ENCODE assay signal across 8 cellular contexts in the genomic region with DNA sequence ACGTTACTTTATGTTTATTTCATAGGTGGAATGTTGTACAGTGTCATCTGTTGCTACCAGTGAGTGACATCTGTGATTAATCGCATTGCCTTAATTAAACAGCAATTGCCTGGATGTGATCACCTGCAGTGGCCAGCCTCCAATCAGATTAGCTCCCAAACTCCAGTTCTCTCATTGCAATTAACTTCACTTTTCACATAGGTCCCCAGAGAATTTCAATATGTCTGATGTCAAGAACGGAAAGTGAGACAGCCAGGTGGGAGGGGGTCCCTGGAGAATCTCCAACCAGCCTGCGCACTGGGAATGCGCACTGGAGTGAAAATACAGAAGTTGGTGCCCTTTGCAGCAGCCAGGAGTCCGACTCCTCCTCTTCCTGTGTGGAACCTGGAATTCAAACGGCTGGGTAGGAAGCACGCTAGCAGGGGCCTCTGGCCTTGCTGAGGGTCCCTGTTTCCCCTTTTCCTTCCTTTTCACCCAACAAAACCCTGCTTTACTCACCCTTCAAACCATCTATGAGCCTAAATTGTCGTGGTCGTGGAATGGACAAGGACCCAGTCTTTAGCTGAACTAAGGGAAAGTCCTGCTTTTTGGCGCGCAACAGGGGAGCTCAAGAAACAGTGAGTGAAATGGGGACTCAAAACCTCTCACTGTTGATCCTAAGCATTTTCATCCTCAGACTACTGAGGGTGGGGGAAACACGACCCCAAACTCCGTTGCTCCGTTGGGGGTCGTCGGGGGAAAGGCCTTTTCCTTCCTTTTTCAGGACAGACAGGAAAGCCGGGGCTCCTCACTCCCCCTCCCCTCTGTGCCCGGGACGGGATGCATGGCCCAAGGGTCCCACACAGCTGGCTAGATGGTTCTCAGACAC.
DNase-seq lines count a peak whose midpoint lies in the region; ATAC-seq and TF ChIP-seq lines count a peak whose summit lies in the region.

No MANE protein-coding gene starts in this region.

- peak; percentile 13 for TF ChIP-seq CTCF in retinal pigment epithelial cell (conservative IDR thresholded peaks at IDR 0.05; ENCODE audit: low read depth, low read length)

- H3K4me1 Mint-ChIP-seq in activated CD8-positive, alpha-beta T cell treated with anti-CD3 and anti-CD28 coated beads, Interleukin-2, amount 10 ng/mL, durations not matched to agents 7 days and 5 days (ENCODE audit: low read depth) = no peaks in the 10 kb centered on the region

- peak; percentile 58 for DNase-seq in MV-4-11 (lab: John Stamatoyannopoulos, UW)
- peak; percentile 65 for DNase-seq in UCSD-AML1 (lab: John Stamatoyannopoulos, UW; ENCODE audit: unreplicated experiment)
- peak; percentile 24 for DNase-seq in left cardiac atrium
- DNase-seq in retinal pigment epithelial cell (ENCODE audit: low read depth) = peak; percentile 18
- DNase-seq in activated T-cell treated with anti-CD3 and anti-CD28 coated beads, Interleukin-2, amount 50 U/mL, for 48 hours = no peak
- DNase-seq in activated CD8-positive, alpha-beta T cell treated with anti-CD3 and anti-CD28 coated beads, Interleukin-2, amount 10 ng/mL, durations not matched to agents 7 days and 5 days = no peak

- H3K27me3 Mint-ChIP-seq in activated CD8-positive, alpha-beta T cell treated with anti-CD3 and anti-CD28 coated beads, Interleukin-2, amount 10 ng/mL, durations not matched to agents 7 days and 5 days (ENCODE audit: low read depth) = no peaks in the 10 kb centered on the region

- H3K27ac Mint-ChIP-seq in activated CD8-positive, alpha-beta T cell treated with anti-CD3 and anti-CD28 coated beads, Interleukin-2, amount 10 ng/mL, durations not matched to agents 7 days and 5 days = no peak overlapping the region

- no peaks in the 10 kb centered on the region for H3K36me3 Mint-ChIP-seq in activated CD8-positive, alpha-beta T cell treated with anti-CD3 and anti-CD28 coated beads, Interleukin-2, amount 10 ng/mL, durations not matched to agents 7 days and 5 days (ENCODE audit: low read depth)

- H3K9me3 Mint-ChIP-seq in activated CD8-positive, alpha-beta T cell treated with anti-CD3 and anti-CD28 coated beads, Interleukin-2, amount 10 ng/mL, durations not matched to agents 7 days and 5 days (ENCODE audit: insufficient read depth) = peaks cover 5% of the 10 kb centered on the region

- no peak overlapping the region for H3K4me3 Mint-ChIP-seq in activated CD8-positive, alpha-beta T cell treated with anti-CD3 and anti-CD28 coated beads, Interleukin-2, amount 10 ng/mL, durations not matched to agents 7 days and 5 days

- CTCF ChIA-PET in activated CD8-positive, alpha-beta T cell treated with anti-CD3 and anti-CD28 coated beads, Interleukin-2, amount 10 ng/mL, durations not matched to agents 7 days and 5 days (lab: Charles Lee) = no interaction called here

- peak; percentile 56 for ATAC-seq in GM18909 (IDR thresholded peaks at IDR 0.05; ENCODE audit: poor library complexity, unreplicated experiment)
- peak; percentile 79 to 93 for ATAC-seq in left cardiac atrium
- ATAC-seq in GM18520 (IDR thresholded peaks at IDR 0.05; ENCODE audit: unreplicated experiment) = no peak
- no peak for ATAC-seq in activated CD8-positive, alpha-beta T cell treated with anti-CD3 and anti-CD28 coated beads, Interleukin-2, amount 10 ng/mL, durations not matched to agents 7 days and 5 days

- peak overlapping the region; percentile 75 for H3K4me3 ChIP-seq in retinal pigment epithelial cell (ENCODE audit: low read length)

- intact Hi-C loops in left cardiac atrium (cut with DNase I) = no loop called here

- POLR2A ChIA-PET in activated CD8-positive, alpha-beta T cell treated with anti-CD3 and anti-CD28 coated beads, Interleukin-2, amount 10 ng/mL, durations not matched to agents 7 days and 5 days (lab: Charles Lee) = no interaction called here

Comparison
In these comparisons a context has a peak if more than half of its experiments do, and no peak if none do; other contexts are left out.
1. ATAC-seq: peak in GM18909 (single experiment) and left cardiac atrium (2 of 2); none in GM18520 (single experiment) and activated CD8-positive, alpha-beta T cell treated with anti-CD3 and anti-CD28 coated beads, Interleukin-2, amount 10 ng/mL, durations not matched to agents 7 days and 5 days (single experiment).
2. DNase-seq: peak in MV-4-11 (single experiment), UCSD-AML1 (single experiment), left cardiac atrium (single experiment) and retinal pigment epithelial cell (single experiment); none in activated T-cell treated with anti-CD3 and anti-CD28 coated beads, Interleukin-2, amount 50 U/mL, for 48 hours (0 of 2) and activated CD8-positive, alpha-beta T cell treated with anti-CD3 and anti-CD28 coated beads, Interleukin-2, amount 10 ng/mL, durations not matched to agents 7 days and 5 days (single experiment).